ENCODE assay signal across 8 cellular contexts in the genomic region with DNA sequence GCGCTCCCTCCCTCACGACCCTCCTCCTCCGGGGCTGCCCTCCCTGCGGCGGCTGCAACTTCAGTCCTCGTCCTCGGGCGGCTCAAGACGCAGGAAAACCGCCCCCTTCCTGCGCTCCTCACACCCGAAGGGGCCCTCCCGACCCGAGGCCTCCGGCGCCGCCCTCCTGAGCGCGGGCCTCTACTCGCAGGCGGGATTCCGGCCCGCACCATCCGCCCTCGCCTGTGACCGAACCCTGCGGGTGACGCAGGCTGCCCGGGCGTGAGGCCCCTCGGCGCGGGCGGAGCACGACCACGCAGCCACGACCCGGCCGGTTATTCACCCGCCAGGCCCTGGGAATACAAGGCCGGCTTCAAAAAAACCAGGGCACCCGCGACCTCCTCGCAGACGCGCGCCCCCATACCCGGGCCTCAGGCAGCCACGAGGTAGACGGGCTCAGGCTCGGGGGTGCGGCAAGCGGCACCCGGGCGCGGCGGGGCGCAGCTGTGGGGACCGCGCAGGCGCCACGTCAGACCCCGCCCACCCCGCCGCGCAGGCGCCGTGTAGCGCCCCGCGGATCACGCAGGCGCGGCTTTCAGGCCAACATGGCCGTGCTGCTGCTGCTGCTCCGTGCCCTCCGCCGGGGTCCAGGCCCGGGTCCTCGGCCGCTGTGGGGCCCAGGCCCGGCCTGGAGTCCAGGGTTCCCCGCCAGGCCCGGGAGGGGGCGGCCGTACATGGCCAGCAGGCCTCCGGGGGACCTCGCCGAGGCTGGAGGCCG. TPM values are rescaled to one million over a fixed set of nuclear protein-coding genes. Genes with fewer than 3 reads are reported as not detected.
DNase-seq lines count a peak whose midpoint lies in the region; ATAC-seq, FAIRE-seq and TF ChIP-seq lines count a peak whose summit lies in the region.

A gene (plus strand): TSS at position 570 of the 757 bp plus-strand sequence. CDS start 15 bp downstream, at position 585.

- TF ChIP-seq CTCF in left ventricle myocardium inferior (IDR thresholded peaks at IDR 0.05; ENCODE audit: borderline replicate concordance) (no peak), psoas muscle (IDR thresholded peaks at IDR 0.05) (no peak)

- H3K9me3 Mint-ChIP-seq in T-helper 1 cell treated with Interleukin-12 subunit alpha and Interleukin-12 subunit beta and Interleukin-4 antibody, amounts not matched to agents 30 μg/mL and 1 μg/mL, for 36 hours, result no peaks in the 10 kb centered on the region

- H3K4me3 Mint-ChIP-seq in T-helper 1 cell treated with Interleukin-12 subunit alpha and Interleukin-12 subunit beta and Interleukin-4 antibody, amounts not matched to agents 30 μg/mL and 1 μg/mL, for 36 hours, result peak within 1 kb of the TSS; percentile 91

- DNase-seq in GM12892 (ENCODE audit: insufficient read length), result peak; percentile 96
- DNase-seq in NCI-H128 (lab: John Stamatoyannopoulos, UW; ENCODE audit: unreplicated experiment), result peak; percentile 39
- peak; percentile 78 for DNase-seq in amniotic epithelial cell (ENCODE audit: low read depth)
- DNase-seq in left ventricle myocardium inferior, result peak; percentile 88
- peak; percentile 85 to 92 for DNase-seq in psoas muscle
- peak; percentile 87 for DNase-seq in ureter (ENCODE audit: low spot score)

- H3K36me3 Mint-ChIP-seq in T-helper 1 cell treated with Interleukin-12 subunit alpha and Interleukin-12 subunit beta and Interleukin-4 antibody, amounts not matched to agents 30 μg/mL and 1 μg/mL, for 36 hours (ENCODE audit: low read depth), result peaks cover 4% of the 10 kb centered on the region

- FAIRE-seq in GM12892 (lab: Jason Lieb, UNC), result peak; percentile 93

- ATAC-seq in HG02678 (IDR thresholded peaks at IDR 0.05; ENCODE audit: unreplicated experiment) (peak; percentile 75), psoas muscle (peak; percentile 95 to 97 (median 96))

- H3K9me3 ChIP-seq in left ventricle myocardium inferior (replicated peaks) (no peaks in the 10 kb centered on the region), psoas muscle (no peaks in the 10 kb centered on the region)

- H3K27me3 ChIP-seq in left ventricle myocardium inferior (ENCODE audit: low read depth) (no peaks in the 10 kb centered on the region), psoas muscle (ENCODE audit: insufficient read depth in 3 of 3, low read length in 2 of 3) (no peaks in the 10 kb centered on the region)

- no peaks in the 10 kb centered on the region for H3K27me3 Mint-ChIP-seq in T-helper 1 cell treated with Interleukin-12 subunit alpha and Interleukin-12 subunit beta and Interleukin-4 antibody, amounts not matched to agents 30 μg/mL and 1 μg/mL, for 36 hours (ENCODE audit: low read depth)

- H3K27ac Mint-ChIP-seq in T-helper 1 cell treated with Interleukin-12 subunit alpha and Interleukin-12 subunit beta and Interleukin-4 antibody, amounts not matched to agents 30 μg/mL and 1 μg/mL, for 36 hours, result peak within 1 kb of the TSS; percentile 91

- peak; percentile 85; the same call in 1 of the 2 replicates for TF ChIP-seq POLR2A in GM12892 (IDR thresholded peaks at IDR 0.05; ENCODE audit: low read depth, low read length)

- peaks cover 25% of the 10 kb centered on the region for H3K36me3 ChIP-seq in left ventricle myocardium inferior
- peaks cover 4 to 28% of the 10 kb centered on the region in 2 donors for H3K36me3 ChIP-seq in psoas muscle (ENCODE audit: insufficient read depth in 1 of 2, low read depth in 1 of 2)

- H3K4me1 ChIP-seq in left ventricle myocardium inferior (peaks cover 57% of the 10 kb centered on the region), psoas muscle (peaks cover 23% of the 10 kb centered on the region)

- H3K4me3 ChIP-seq in left ventricle myocardium inferior (peak within 1 kb of the TSS; percentile 98), psoas muscle (peak within 1 kb of the TSS; percentile 97)

- peak within 1 kb of the TSS; percentile 94 for H3K27ac ChIP-seq in left ventricle myocardium inferior (replicated peaks)
- H3K27ac ChIP-seq in psoas muscle, result peak within 1 kb of the TSS; percentile 95

- intact Hi-C loops in left ventricle myocardium inferior (cut with micrococcal nuclease) (no loop called here), psoas muscle (cut with DNase I) (loop anchor here in 1 of 2 donors (1.0 kb wide), 1 partner anchor 173 kb away; no protein-coding TSS in a partner anchor)

- peaks cover 20% of the 10 kb centered on the region for H3K4me1 Mint-ChIP-seq in T-helper 1 cell treated with Interleukin-12 subunit alpha and Interleukin-12 subunit beta and Interleukin-4 antibody, amounts not matched to agents 30 μg/mL and 1 μg/mL, for 36 hours (ENCODE audit: low read depth)

- 0 to 1% (median 0%) methylated on average over 40 to 90 of the region's 90 CpGs for WGBS in psoas muscle, 3 donors

RNA-seq across cellular contexts. Expression of the gene that starts here (rescaled TPM):
- polyA plus RNA-seq in GM12892 (2012; ENCODE audit: missing spikeins), result 80.0 TPM
- total RNA-seq in left ventricle myocardium inferior, result 104 TPM
- 10 to 100 TPM; 66.8 to 92.3 (median 87.3) TPM for total RNA-seq in psoas muscle
- polyA plus RNA-seq in psoas muscle, result 10 to 100 TPM; 57.5 to 95.3 (median 79.3) TPM
- total RNA-seq in ureter, result 132 TPM

Comparison
In these comparisons a context has a peak if more than half of its experiments do, and no peak if none do; other contexts are left out.
1. Peak in every context shown above with its lines: DNase-seq, ATAC-seq, H3K4me3 ChIP-seq and H3K27ac ChIP-seq.
2. DNase-seq: peak in every context shown above with its lines; median percentile 96 in GM12892; 88 in psoas muscle; 88 in left ventricle myocardium inferior; 87 in ureter; 78 in amniotic epithelial cell; 39 in NCI-H128.